In genomic region chr4:89056292-89056952, GRCh38 we compare ENCODE assay signal across 9 cellular contexts. TPM values are rescaled to one million over a fixed set of nuclear protein-coding genes. Genes with fewer than 3 reads are reported as not detected.
A peak's percentile ranks its signal among the peaks of the same experiment; 100 is the strongest.
DNase-seq lines count a peak whose midpoint lies in the region; ATAC-seq and TF ChIP-seq lines count a peak whose summit lies in the region.
"Had no signal": no experiment of that assay in that cellular context is flagged by ENCODE, and none has a peak within 500 bp of the region (broad histone marks: within the 10 kb centered on the region; RNA-seq: fewer than 3 reads in every experiment).

No MANE protein-coding gene starts in this region.

- peak overlapping the region; percentile 81 for H3K56ac ChIP-seq in IMR-90 (ENCODE audit: extremely low read depth, insufficient read depth, low read length)

- no peaks in the 10 kb centered on the region for H3K27me3 Mint-ChIP-seq in progenitor cell of endocrine pancreas

- DNase-seq in IMR-90 (no peak), fibroblast of lung (ENCODE audit: low read depth in 2 of 2) (no peak), progenitor cell of endocrine pancreas (ENCODE audit: low spot score, unreplicated experiment) (no peak), GM19240 (ENCODE audit: insufficient read length, low spot score) (no peak), kidney glomerular epithelial cell (lab: John Stamatoyannopoulos, UW) (no peak), NCI-H2227 treated with DMSO at 0.1 percent for 48 hours (lab: John Stamatoyannopoulos, UW) (no peak)

- H3K4me3 Mint-ChIP-seq in progenitor cell of endocrine pancreas (ENCODE audit: low read depth): peak overlapping the region; percentile 80
- H3K4me3 Mint-ChIP-seq: memory B cell had no signal

- H3K14ac ChIP-seq in IMR-90 (replicated peaks; ENCODE audit: low read depth, low read length): peak overlapping the region; percentile 5

- peaks cover 36% of the 10 kb centered on the region for H3K4me1 Mint-ChIP-seq in progenitor cell of endocrine pancreas (ENCODE audit: low read depth)

- H3K4me1 ChIP-seq in IMR-90 (ENCODE audit: control insufficient read depth, insufficient read depth, low read length): peaks cover 2% of the 10 kb centered on the region; the same call in 1 of the 2 replicates
- no peaks in the 10 kb centered on the region for H3K4me1 ChIP-seq in fibroblast of lung (ENCODE audit: control insufficient read depth, extremely low read depth, insufficient read depth, low read length)

- H3K4me3 ChIP-seq in IMR-90 (ENCODE audit: insufficient read depth, low read depth, low read length) (peak overlapping the region; percentile 52), fibroblast of lung (replicated peaks in 1 of 4; ENCODE audit: control extremely low read depth in 1 of 4, insufficient read depth in 1 of 4, low read depth in 3 of 4, low read length in 4 of 4) (peak overlapping the region; percentile 51 to 97 (median 60))

- TF ChIP-seq POLR2A in IMR-90 (IDR thresholded peaks at IDR 0.05; ENCODE audit: low read depth, low read length): no peak

- H3K9me1 ChIP-seq in IMR-90 (ENCODE audit: insufficient read depth, low read length): no peaks in the 10 kb centered on the region

- no peak overlapping the region for H2AK9ac ChIP-seq in IMR-90 (replicated peaks; ENCODE audit: low read depth, low read length, poor library complexity)

- intact Hi-C loops in IMR-90 (cut with micrococcal nuclease): loop anchor here (2.0 kb wide), 1 partner anchor 54 kb away; the partner anchor contains the start of gene TIGD2

- H3K27ac Mint-ChIP-seq in progenitor cell of endocrine pancreas: peak overlapping the region; percentile 93
- H3K27ac Mint-ChIP-seq: memory B cell had no signal

- peaks cover 20 to 21% of the 10 kb centered on the region in 2 experiments for H3K79me1 ChIP-seq in IMR-90 (ENCODE audit: low read depth in 1 of 2, low read length in 2 of 2)

- H3K4ac ChIP-seq in IMR-90 (ENCODE audit: low read depth, low read length): peak overlapping the region; percentile 12; the same call in 1 of the 2 replicates

- peak overlapping the region; percentile 59 for H2BK5ac ChIP-seq in IMR-90 (ENCODE audit: low read depth, low read length, poor library complexity, severe bottlenecking)

- no peak for TF ChIP-seq RAD21 in IMR-90 (IDR thresholded peaks at IDR 0.05; ENCODE audit: low read length)

- dilution Hi-C loops in IMR-90 (cut with HindIII; ENCODE audit: low sequenced_read_pairs, unreplicated experiment): no loop called here

- H3K36me3 ChIP-seq in IMR-90 (ENCODE audit: control insufficient read depth, insufficient read depth, low read length) (no peaks in the 10 kb centered on the region), fibroblast of lung (ENCODE audit: control insufficient read depth, insufficient read depth, low read length) (no peaks in the 10 kb centered on the region)

- H3K36me3 Mint-ChIP-seq in progenitor cell of endocrine pancreas (ENCODE audit: insufficient read depth): peaks cover 4% of the 10 kb centered on the region

- H4K91ac ChIP-seq in IMR-90 (ENCODE audit: insufficient read depth, low read depth, low read length): peak overlapping the region; percentile 59; the same call in 1 of the 2 replicates

- peak overlapping the region; percentile 17 for H2BK120ac ChIP-seq in IMR-90 (ENCODE audit: low read depth, low read length)

- peak overlapping the region; percentile 14; the same call in 1 of the 2 replicates for H4K5ac ChIP-seq in IMR-90 (ENCODE audit: low read depth, low read length)

- in situ Hi-C loops in IMR-90 (cut with MboI; ENCODE audit: low sequenced_read_pairs): no loop called here

- WGBS in IMR-90 (ENCODE audit: extremely low coverage in 2 of 2, insufficient read length in 1 of 2), 2 experiments: no CpG with 5 or more reads among the region's 2 CpGs

- H2AFZ ChIP-seq in IMR-90 (replicated peaks; ENCODE audit: low read length, poor library complexity) (peak overlapping the region; percentile 71), fibroblast of lung (ENCODE audit: low read length) (peak overlapping the region; percentile 80)

- TSS peak; percentile 54 for BruUV-seq in IMR-90 (replicated peaks; lab: Mats Ljungman, UMichigan)

- H2BK15ac ChIP-seq in IMR-90 (ENCODE audit: low read depth, low read length): 0 out of 3 replicates have a peak overlapping the region, but pooled peaks have one; percentile 21

- H2BK20ac ChIP-seq in IMR-90 (ENCODE audit: low read depth, low read length): no peak overlapping the region

- H3K23ac ChIP-seq in IMR-90 (ENCODE audit: low read depth, low read length): peak overlapping the region; percentile 19

- H3K4me2 ChIP-seq in IMR-90 (ENCODE audit: low read depth, low read length): peak overlapping the region; percentile 91
- H3K4me2 ChIP-seq in fibroblast of lung (ENCODE audit: extremely low read depth, insufficient read depth, low read length): peak overlapping the region; percentile 79

- H3K18ac ChIP-seq in IMR-90 (ENCODE audit: low read depth, low read length): peak overlapping the region; percentile 40; the same call in 1 of the 2 replicates

- H4K20me1 ChIP-seq in IMR-90 (ENCODE audit: insufficient read depth, low read length): no peaks in the 10 kb centered on the region
- H4K20me1 ChIP-seq in fibroblast of lung (ENCODE audit: control insufficient read depth, extremely low read depth, insufficient read depth, low read length): no peaks in the 10 kb centered on the region

- H3K27ac ChIP-seq in IMR-90 (ENCODE audit: insufficient read depth, low read length) (peak overlapping the region; percentile 6), fibroblast of lung (ENCODE audit: insufficient read depth, low read length) (peak overlapping the region; percentile 21)

- H3K79me2 ChIP-seq in fibroblast of lung (ENCODE audit: control insufficient read depth, insufficient read depth, low read length): peaks cover 12% of the 10 kb centered on the region

- H3K27me3 ChIP-seq in IMR-90 (ENCODE audit: control insufficient read depth, insufficient read depth, low read length) (no peaks in the 10 kb centered on the region), fibroblast of lung (ENCODE audit: control insufficient read depth, insufficient read depth, low read length) (no peaks in the 10 kb centered on the region)

- peak overlapping the region; percentile 73 for H3K9ac ChIP-seq in IMR-90 (ENCODE audit: low read depth, low read length)
- peak overlapping the region; percentile 28 for H3K9ac ChIP-seq in fibroblast of lung (ENCODE audit: insufficient read depth, low read length)

- peak; percentile 21 for ATAC-seq in GM18508 (IDR thresholded peaks at IDR 0.05; ENCODE audit: insufficient read depth, unreplicated experiment)
- ATAC-seq in IMR-90 (ENCODE audit: low read depth): peak; percentile 83
- ATAC-seq in HG03139 (IDR thresholded peaks at IDR 0.05; ENCODE audit: unreplicated experiment): no peak

- H3K9me3 ChIP-seq in IMR-90 (ENCODE audit: control insufficient read depth, insufficient read depth, low read length): no peaks in the 10 kb centered on the region
- no peaks in the 10 kb centered on the region for H3K9me3 ChIP-seq in fibroblast of lung (ENCODE audit: control insufficient read depth, insufficient read depth, low read depth, low read length)

- no peak overlapping the region for H2AK5ac ChIP-seq in IMR-90 (ENCODE audit: low read depth, low read length)

- peak overlapping the region; percentile 40 to 71; a peak in 3 of 4 replicates for H4K8ac ChIP-seq in IMR-90 (ENCODE audit: low read depth in 2 of 2, low read length in 2 of 2)

- CTCF ChIA-PET in IMR-90 (lab: Yijun Ruan, JAX): interaction anchor here (1.3 to 1.8 kb wide), 2 partner anchors 8 to 10 kb away, joined by 3 to 4 read pairs; no protein-coding TSS in a partner anchor

- TF ChIP-seq CTCF in IMR-90 (conservative IDR thresholded peaks at IDR 0.05; ENCODE audit: low read depth, low read length) (no peak), fibroblast of lung (conservative IDR thresholded peaks at IDR 0.05 in 1 of 2, IDR thresholded peaks at IDR 0.05 in 1 of 2; ENCODE audit: low read depth in 1 of 2, low read length in 2 of 2) (no peak), progenitor cell of endocrine pancreas (IDR thresholded peaks at IDR 0.05; ENCODE audit: unreplicated experiment) (no peak)

- POLR2A ChIA-PET in IMR-90 (lab: Charles Lee; ENCODE audit: unreplicated experiment): interaction anchor here (0.6 kb wide), 3 partner anchors 264 to 1017 kb away, joined by 7 to 13 read pairs (median 10); no protein-coding TSS in a partner anchor

- H3K9me3 Mint-ChIP-seq in progenitor cell of endocrine pancreas (ENCODE audit: low read depth): peaks cover 17% of the 10 kb centered on the region

TF ChIP-seq in IMR-90, 13 proteins besides CTCF, POLR2A, EP300 and RAD21:
- TF ChIP-seq BHLHE40 (IDR thresholded peaks at IDR 0.05; ENCODE audit: low read depth, low read length) (no peak), NFE2L2 (IDR thresholded peaks at IDR 0.05; ENCODE audit: low read depth, low read length) (no peak), RCOR1 (IDR thresholded peaks at IDR 0.05; ENCODE audit: insufficient replicate concordance, low read length) (no peak), ELK1 (IDR thresholded peaks at IDR 0.05; ENCODE audit: borderline replicate concordance, low read depth, low read length) (no peak)
TF ChIP-seq in IMR-90: peak in this region for 0.

RNA-seq across cellular contexts. Expression of gene FAM13A, which starts 0.6 kb away (rescaled TPM):
- 22.0 and 25.3 TPM in 2 replicates for total RNA-seq in IMR-90 (2012; rRNA removed)
- polyA plus RNA-seq in IMR-90 (2012; rRNA removed): 9.5 and 13.1 TPM in 2 replicates
- polyA plus RNA-seq in IMR-90 (2012; cell fraction: cytosol; rRNA removed): 4.8 and 5.0 TPM in 2 replicates
- 11.9 and 44.5 TPM in 2 replicates for polyA plus RNA-seq in IMR-90 (2012; cell fraction: nucleus; rRNA removed; ENCODE audit: low replicate concordance)
- total RNA-seq in fibroblast of lung: 21.1 and 23.9 TPM in 2 replicates
- polyA plus RNA-seq in fibroblast of lung: 14.3 and 14.8 TPM in 2 replicates
- 7.4 and 8.4 TPM in 2 replicates for polyA plus RNA-seq in fibroblast of lung (2012)
- polyA minus RNA-seq in fibroblast of lung (ENCODE audit: low replicate concordance): 10.3 and 15.5 TPM in 2 replicates
- total RNA-seq in progenitor cell of endocrine pancreas: 29.5 and 31.2 TPM in 2 replicates

RNA-seq across cellular contexts. Expression of gene TIGD2, which starts 54.9 kb away (rescaled TPM):
- 12.4 and 16.4 TPM in 2 replicates for total RNA-seq in IMR-90 (2012; rRNA removed)
- 3.9 and 5.6 TPM in 2 replicates for polyA plus RNA-seq in IMR-90 (2012; rRNA removed)
- 1.1 and 1.7 TPM in 2 replicates for polyA plus RNA-seq in IMR-90 (2012; cell fraction: cytosol; rRNA removed)
- 1.4 and 2.4 TPM in 2 replicates for polyA plus RNA-seq in IMR-90 (2012; cell fraction: nucleus; rRNA removed; ENCODE audit: low replicate concordance)
- 11.0 and 11.7 TPM in 2 replicates for total RNA-seq in fibroblast of lung
- 4.5 and 6.1 TPM in 2 replicates for polyA plus RNA-seq in fibroblast of lung
- polyA plus RNA-seq in fibroblast of lung (2012): 4.4 and 5.9 TPM in 2 replicates
- 0.22 and 1.1 TPM in 2 replicates for polyA minus RNA-seq in fibroblast of lung (ENCODE audit: low replicate concordance)
- 9.2 and 9.8 TPM in 2 replicates for total RNA-seq in progenitor cell of endocrine pancreas
